In the genomic region with DNA sequence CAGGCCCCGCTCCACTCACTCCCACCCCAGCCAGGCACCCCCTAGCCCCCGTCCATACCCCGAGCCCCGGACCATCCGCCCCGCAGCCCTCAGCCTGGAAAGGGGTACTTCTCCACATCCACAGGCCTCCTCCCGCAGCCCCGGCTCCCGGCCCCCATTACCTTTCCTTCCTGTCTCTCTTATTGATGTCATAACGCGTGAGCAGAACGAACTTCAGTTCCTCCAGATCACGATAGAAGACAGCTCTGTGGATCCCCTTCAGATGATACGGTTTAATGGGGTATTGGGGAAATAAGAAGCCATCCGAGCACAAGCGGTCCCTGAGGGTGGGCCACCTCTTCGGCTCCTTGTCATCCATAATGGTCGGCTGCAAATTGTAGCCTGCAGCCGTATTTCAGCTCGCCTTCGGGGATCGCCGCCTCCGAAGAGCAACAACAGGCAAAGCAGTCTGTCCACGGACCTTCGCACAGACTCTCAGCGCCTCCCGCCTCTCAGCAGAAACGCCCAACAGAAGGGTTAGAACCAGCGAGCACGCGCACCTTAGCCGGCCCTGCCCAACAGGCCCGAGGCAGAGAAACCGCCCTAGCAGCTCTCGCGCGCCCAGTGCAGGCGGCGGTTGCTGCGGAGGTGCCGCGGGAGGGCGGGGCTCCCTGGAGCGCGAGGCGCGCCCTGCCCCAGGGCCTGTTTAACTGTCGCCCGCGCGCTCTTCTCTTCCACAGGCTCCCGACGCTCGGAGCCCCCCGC, we compare ENCODE assay signal across 8 cellular contexts. TPM values are rescaled to one million over a fixed set of nuclear protein-coding genes. Genes with fewer than 3 reads are reported as not detected.
A peak's percentile ranks its signal among the peaks of the same experiment; 100 is the strongest.
DNase-seq lines count a peak whose midpoint lies in the region; ATAC-seq, FAIRE-seq and TF ChIP-seq lines count a peak whose summit lies in the region.
"Not testable (repeated sequence)": the region's sequence is repeated elsewhere in the genome, so short reads cannot be mapped to it uniquely, and the experiment has no call there.

Gene ANKRD36C, minus strand, starts transcription at position 474 of the 744 bp plus-strand sequence. Its CDS starts 116 bp downstream, at position 358.

- H3K4me1 ChIP-seq in GM12878 (ENCODE audit: control insufficient read depth, insufficient read depth, low read length), result not testable (repeated sequence)

- POLR2A ChIA-PET in T-cell (lab: Charles Lee); GM12878 (lab: Charles Lee): not testable (repeated sequence)

- ATAC-seq in GM21619 (IDR thresholded peaks at IDR 0.05; ENCODE audit: unreplicated experiment) (peak; percentile 89), HG03520 (IDR thresholded peaks at IDR 0.05; ENCODE audit: unreplicated experiment) (peak; percentile 89), T-cell (replicated peaks in 1 of 4) (peak; percentile 87 to 96 (median 95)), GM12878 (peak; percentile 96)
- ATAC-seq in natural killer cell treated with Interleukin-12 subunit alpha and Interleukin-12 subunit beta and Interleukin-15 and Interleukin-18, amount 100 ng/mL, for 72 hours, result peak; percentile 97 to 98

- H3K4me2 ChIP-seq in GM12878 (ENCODE audit: control insufficient read depth, insufficient read depth), result peak within 1 kb of the TSS; percentile 93

- H3K4me3 Mint-ChIP-seq in T-cell, result peak within 1 kb of the TSS; percentile 92 to 97 (median 96)
- H3K4me3 Mint-ChIP-seq in glutamatergic neuron (ENCODE audit: unreplicated experiment), result peak within 1 kb of the TSS; percentile 96
- peak within 1 kb of the TSS; percentile 98 for H3K4me3 Mint-ChIP-seq in natural killer cell treated with Interleukin-12 subunit alpha and Interleukin-12 subunit beta and Interleukin-15 and Interleukin-18, amount 100 ng/mL, for 72 hours

- TF ChIP-seq EP300 in GM12878 (IDR thresholded peaks at IDR 0.05; ENCODE audit: borderline replicate concordance in 1 of 2, control insufficient read depth in 1 of 2, low read depth in 2 of 2, low read length in 2 of 2), result not testable (repeated sequence)

- TF ChIP-seq CTCF in GM12878 (IDR thresholded peaks at IDR 0.05 in 2 of 3, conservative IDR thresholded peaks at IDR 0.05 in 1 of 3; ENCODE audit: control insufficient read depth in 2 of 3, extremely low read depth in 1 of 3, insufficient read depth in 1 of 3, low read depth in 3 of 3, low read length in 3 of 3); glutamatergic neuron (IDR thresholded peaks at IDR 0.05; ENCODE audit: partially characterized antibody, unreplicated experiment): not testable (repeated sequence)

- not testable (repeated sequence) for H3K27me3 ChIP-seq in GM12878 (replicated peaks in 1 of 2; ENCODE audit: control insufficient read depth in 2 of 2, insufficient read depth in 2 of 2, low read length in 1 of 2)

- not testable (repeated sequence) for BruUV-seq in GM12878 (replicated peaks; lab: Mats Ljungman, UMichigan)

- H3K4me1 Mint-ChIP-seq in T-cell; glutamatergic neuron (ENCODE audit: low read depth, unreplicated experiment); natural killer cell treated with Interleukin-12 subunit alpha and Interleukin-12 subunit beta and Interleukin-15 and Interleukin-18, amount 100 ng/mL, for 72 hours (ENCODE audit: low read depth in 2 of 2): not testable (repeated sequence)

- peak within 1 kb of the TSS; percentile 72 for H3K9ac ChIP-seq in GM12878 (ENCODE audit: control insufficient read depth, insufficient read depth, low read length)

- in situ Hi-C loops in GM12878 (cut with MboI), result not testable (repeated sequence)

- CTCF ChIA-PET in T-cell (lab: Charles Lee) (interaction anchor here in 1 of 2 donors (0.9 to 1.4 kb wide), 3 partner anchors 10 to 217 kb away, joined by 5 to 6 read pairs (median 6); partner anchors contain the start of gene STARD7), GM12878 (lab: Yijun Ruan, JAX) (interaction anchor here (1.1 to 4.4 kb wide), 11 partner anchors 14 to 588 kb away, joined by 3 to 43 read pairs (median 7); no protein-coding TSS in a partner anchor)

- DNase-seq in GM04503 (ENCODE audit: low read depth) (peak; percentile 7), T-cell (peak in 23 of 34 experiments; percentile 9 to 52 (median 21)), glutamatergic neuron (peak; percentile 37), superior temporal gyrus (ENCODE audit: extremely low spot score) (peak; percentile 35)
- not testable (repeated sequence) for DNase-seq in GM12878 (ENCODE audit: low read depth, low spot score); natural killer cell treated with Interleukin-12 subunit alpha and Interleukin-12 subunit beta and Interleukin-15 and Interleukin-18, amount 100 ng/mL, for 72 hours (ENCODE audit: low spot score)

- H3K27ac Mint-ChIP-seq in T-cell (peak within 1 kb of the TSS; percentile 95 to 99), glutamatergic neuron (ENCODE audit: unreplicated experiment) (peak within 1 kb of the TSS; percentile 91)
- H3K27ac Mint-ChIP-seq in natural killer cell treated with Interleukin-12 subunit alpha and Interleukin-12 subunit beta and Interleukin-15 and Interleukin-18, amount 100 ng/mL, for 72 hours, result peak within 1 kb of the TSS; percentile 95 to 96

- TF ChIP-seq RAD21 in GM12878 (IDR thresholded peaks at IDR 0.05; ENCODE audit: insufficient read depth, low read depth, low read length), result not testable (repeated sequence)

- SMC1A ChIA-PET in GM12878 (lab: Charles Lee; ENCODE audit: uncharacterized antibody, unreplicated experiment), result interaction anchor here (1.4 to 1.9 kb wide), 2 partner anchors 125 to 210 kb away, joined by 5 to 6 read pairs; partner anchors contain the start of gene ADRA2B

- 0 out of 2 replicates have a peak, but pooled peaks have one; percentile 17 for TF ChIP-seq POLR2A in GM12878 (IDR thresholded peaks at IDR 0.05; ENCODE audit: low read depth, low read length)

- 3% methylated on average over 23 of the region's 56 CpGs for WGBS in GM12878 (ENCODE audit: insufficient coverage, insufficient replicate concordance, low lambda C conversion rate, missing lambda C conversion rate)

- H3K9me3 ChIP-seq in GM12878 (replicated peaks; ENCODE audit: control insufficient read depth, insufficient read depth, low read length), result not testable (repeated sequence)

- H3K27ac ChIP-seq in GM12878 (ENCODE audit: control insufficient read depth, insufficient read depth), result peak within 1 kb of the TSS; percentile 72

- intact Hi-C loops in GM12878 (cut with micrococcal nuclease; ENCODE audit: unreplicated experiment), result loop anchor here (2.0 kb wide), 1 partner anchor 125 kb away; the partner anchor contains the start of gene ADRA2B

- not testable (repeated sequence) for H3K36me3 Mint-ChIP-seq in T-cell; glutamatergic neuron (ENCODE audit: unreplicated experiment); natural killer cell treated with Interleukin-12 subunit alpha and Interleukin-12 subunit beta and Interleukin-15 and Interleukin-18, amount 100 ng/mL, for 72 hours

- peak within 1 kb of the TSS; percentile 94 for H3K4me3 ChIP-seq in GM12878

- not testable (repeated sequence) for H3K9me3 Mint-ChIP-seq in T-cell; glutamatergic neuron (ENCODE audit: unreplicated experiment); natural killer cell treated with Interleukin-12 subunit alpha and Interleukin-12 subunit beta and Interleukin-15 and Interleukin-18, amount 100 ng/mL, for 72 hours

- RAD21 ChIA-PET in GM12878 (lab: Charles Lee; ENCODE audit: unreplicated experiment), result interaction anchor here (1.4 to 2.0 kb wide), 4 partner anchors 127 to 184 kb away, joined by 5 to 24 read pairs (median 10); partner anchors contain the start of gene ASTL

- H3K36me3 ChIP-seq in GM12878 (ENCODE audit: control insufficient read depth in 2 of 2, insufficient read depth in 2 of 2, low read length in 1 of 2), result not testable (repeated sequence)

- peak within 1 kb of the TSS; percentile 92 for H2AFZ ChIP-seq in GM12878 (ENCODE audit: control insufficient read depth, low read depth, low read length)

- H4K20me1 ChIP-seq in GM12878 (ENCODE audit: control insufficient read depth, insufficient read depth), result not testable (repeated sequence)

- H3K79me2 ChIP-seq in GM12878 (ENCODE audit: control insufficient read depth, insufficient read depth, low read length), result not testable (repeated sequence)

- peaks cover 9 to 20% of the 10 kb centered on the region in 2 donors for H3K27me3 Mint-ChIP-seq in T-cell
- not testable (repeated sequence) for H3K27me3 Mint-ChIP-seq in glutamatergic neuron (ENCODE audit: unreplicated experiment)
- peaks cover 11 to 23% of the 10 kb centered on the region in 2 donors for H3K27me3 Mint-ChIP-seq in natural killer cell treated with Interleukin-12 subunit alpha and Interleukin-12 subunit beta and Interleukin-15 and Interleukin-18, amount 100 ng/mL, for 72 hours

- FAIRE-seq in GM12878 (lab: Jason Lieb, UNC), result not testable (repeated sequence)

TF ChIP-seq in GM12878, 131 proteins besides CTCF, POLR2A, EP300 and RAD21 (continues in another document):
- TF ChIP-seq ATF7 (IDR thresholded peaks at IDR 0.05; ENCODE audit: low read depth) (0 out of 2 replicates have a peak, but pooled peaks have one; percentile 37), BHLHE40 (IDR thresholded peaks at IDR 0.05; ENCODE audit: borderline replicate concordance in 1 of 2, low read depth in 2 of 2, low read length in 1 of 2) (peak in 1 of 2 experiments; percentile 17; a peak in 1 of 4 replicates)

RNA-seq across cellular contexts. Expression of gene ANKRD36C, which starts in this region (rescaled TPM):
- 10 to 100 TPM; 60.6 to 94.8 (median 68.6) TPM for total RNA-seq in T-cell
- total RNA-seq in GM12878 (2013; cell fraction: nucleolus; rRNA removed), result 481 and 487 TPM in 2 replicates
- 23.6 and 29.5 TPM in 2 replicates for total RNA-seq in GM12878 (2014; rRNA removed)
- 39.8 and 43.3 TPM in 2 replicates for total RNA-seq in GM12878 (2014; rRNA removed; fragmentation: Illumina TruSeq; extraction: Trizol)
- 24.1 and 26.2 TPM in 2 replicates for total RNA-seq in GM12878 (2021)
- polyA plus RNA-seq in GM12878 (2011; ENCODE audit: low read depth), result 3.8 TPM
- 12.5 and 14.7 TPM in 2 replicates for polyA plus RNA-seq in GM12878 (2011; rRNA removed)
- 2.5 and 2.7 TPM in 2 replicates for polyA plus RNA-seq in GM12878 (2011; cell fraction: cytosol; rRNA removed)
- 40.1 and 49.2 TPM in 2 replicates for polyA plus RNA-seq in GM12878 (2011; cell fraction: nucleus; rRNA removed)
- polyA plus RNA-seq in GM12878 (2012), result 5.3 and 5.9 TPM in 2 replicates
- polyA plus RNA-seq in GM12878 (2014; fragmentation: Illumina TruSeq; extraction: Trizol), result 12.6 and 12.9 TPM in 2 replicates
- polyA plus RNA-seq in GM12878 (2014; fragmentation: Nextera tagmentation; extraction: Ambion mirVana), result 10 to 100 TPM in 1 of 2 experiments, 1 to 10 TPM in 1; 3.2 to 15.3 TPM
- polyA plus RNA-seq in GM12878 (2014; rRNA removed), result 7.5 and 7.6 TPM in 2 replicates
- polyA plus RNA-seq in GM12878 (2016; fragmentation: Nextera tagmentation; extraction: Ambion mirVana), result 10 to 100 TPM; 24.7 to 29.0 TPM
- 116 and 121 TPM in 2 replicates for polyA minus RNA-seq in GM12878 (2011; rRNA and poly(A)+ RNA removed)
- polyA minus RNA-seq in GM12878 (2011; cell fraction: cytosol; rRNA and poly(A)+ RNA removed), result 6.0 and 8.9 TPM in 2 replicates
- 227 and 281 TPM in 2 replicates for polyA minus RNA-seq in GM12878 (2011; cell fraction: nucleus; rRNA and poly(A)+ RNA removed)
- 75.7 TPM for total RNA-seq in glutamatergic neuron (ENCODE audit: unreplicated experiment)
- total RNA-seq in natural killer cell treated with Interleukin-12 subunit alpha and Interleukin-12 subunit beta and Interleukin-15 and Interleukin-18, amount 100 ng/mL, for 72 hours, result 100 to 1,000 TPM in 1 of 2 donors, 10 to 100 TPM in 1; 44.4 to 136 TPM
